In genomic region chr10:30783939-30784500, GRCh38 we compare ENCODE assay signal across 8 cellular contexts.
DNase-seq lines count a peak whose midpoint lies in the region; ATAC-seq, FAIRE-seq and TF ChIP-seq lines count a peak whose summit lies in the region.

No MANE protein-coding gene starts in this region.

- no peaks in the 10 kb centered on the region; the same call in 1 of the 2 replicates for H3K23me2 ChIP-seq in H1 (ENCODE audit: low read depth, low read length)

- no peaks in the 10 kb centered on the region for H3K79me1 ChIP-seq in H1 (ENCODE audit: low read depth, low read length)

- no peak for TF ChIP-seq POLR2A in H1 (IDR thresholded peaks at IDR 0.05; ENCODE audit: control extremely low read depth in 1 of 2, low read depth in 2 of 2, low read length in 2 of 2)

- peak; percentile 92 to 95 for TF ChIP-seq RAD21 in H1 (IDR thresholded peaks at IDR 0.05 in 1 of 2, conservative IDR thresholded peaks at IDR 0.05 in 1 of 2; ENCODE audit: low read depth in 2 of 2, low read length in 2 of 2)

- peaks cover 0 to 12% (median 6%) of the 10 kb centered on the region in 4 experiments; a peak in 3 of 7 replicates for H3K27me3 ChIP-seq in H1 (replicated peaks in 1 of 4; ENCODE audit: control insufficient read depth in 3 of 4, extremely low read depth in 1 of 4, insufficient read depth in 3 of 4, low read length in 3 of 4)

- no peaks in the 10 kb centered on the region for H3K9me3 ChIP-seq in H1 (ENCODE audit: insufficient read depth in 2 of 2, low read depth in 1 of 2, low read length in 1 of 2)

- peak; percentile 42 for FAIRE-seq in H1 (lab: Jason Lieb, UNC)

- H2BK12ac ChIP-seq in H1 (ENCODE audit: low read depth, low read length) = no peak overlapping the region; the same call in 1 of the 2 replicates

- H4K20me1 ChIP-seq in H1 (replicated peaks in 1 of 2; ENCODE audit: control insufficient read depth in 1 of 2, insufficient read depth in 2 of 2, low read length in 2 of 2) = no peaks in the 10 kb centered on the region

- no peaks in the 10 kb centered on the region for H3K36me3 ChIP-seq in H1 (ENCODE audit: control insufficient read depth in 2 of 4, insufficient read depth in 4 of 4, low read length in 3 of 4)

- H2AFZ ChIP-seq in H1 (ENCODE audit: low read length) = peak overlapping the region; percentile 75; the same call in 1 of the 2 replicates

- H4K8ac ChIP-seq in H1 (ENCODE audit: extremely low read depth, insufficient read depth, low read length) = no peak overlapping the region

- no peak overlapping the region for H3K9ac ChIP-seq in H1 (replicated peaks in 1 of 4; ENCODE audit: extremely low read depth in 1 of 4, low read depth in 3 of 4, low read length in 3 of 4)

- no peak overlapping the region for H2BK120ac ChIP-seq in H1 (replicated peaks; ENCODE audit: low read depth, low read length)

- no peak for TF ChIP-seq EP300 in H1 (IDR thresholded peaks at IDR 0.05; ENCODE audit: borderline replicate concordance in 1 of 2, low read depth in 2 of 2, low read length in 2 of 2)

- peak overlapping the region; percentile 8 to 84 for H3K4me2 ChIP-seq in H1 (ENCODE audit: insufficient read depth in 1 of 2, low read depth in 2 of 2, low read length in 2 of 2)

- no peak overlapping the region for H4K5ac ChIP-seq in H1 (ENCODE audit: insufficient read length, low read depth, low read length)

- CTCF ChIA-PET in H1 (lab: Charles Lee; ENCODE audit: partially characterized antibody) = interaction anchor here (0.6 to 6.1 kb wide), 28 partner anchors 10 to 1010 kb away, joined by 3 to 35 read pairs (median 4); partner anchors contain the start of gene ZEB1

- H3K79me2 ChIP-seq in H1 (ENCODE audit: control insufficient read depth in 1 of 2, insufficient read depth in 2 of 2, low read length in 2 of 2) = no peaks in the 10 kb centered on the region

- peak overlapping the region; percentile 17 for H3K56ac ChIP-seq in H1 (replicated peaks; ENCODE audit: insufficient read length, low read depth, low read length)

- H2BK5ac ChIP-seq in H1 (ENCODE audit: low read depth, low read length) = no peak overlapping the region

- peaks cover 0 to 6% (median 2%) of the 10 kb centered on the region in 4 experiments; a peak in 2 of 7 replicates for H3K4me1 ChIP-seq in H1 (replicated peaks in 1 of 4; ENCODE audit: control insufficient read depth in 3 of 4, insufficient read depth in 4 of 4, low read length in 3 of 4)

- peak overlapping the region; percentile 55; the same call in 1 of the 2 replicates for H2BK20ac ChIP-seq in H1 (ENCODE audit: low read length)

- H3K4me3 ChIP-seq in H1 (ENCODE audit: extremely low read depth in 1 of 4, insufficient read depth in 2 of 4, low read depth in 3 of 4, low read length in 4 of 4) = peak overlapping the region; percentile 31 to 83 (median 54); a peak in 7 of 8 replicates

- H3K4ac ChIP-seq in H1 (replicated peaks; ENCODE audit: insufficient read length, low read depth, low read length) = no peak overlapping the region

- 6% methylated on average over 16 of the region's 18 CpGs; no CpG with 5 or more reads in 1 of the 2 experiments for WGBS in H1 (ENCODE audit: extremely low coverage in 1 of 2, insufficient coverage in 1 of 2, insufficient read length in 1 of 2, insufficient replicate concordance in 2 of 2, low coverage in 1 of 2, low lambda C conversion rate in 2 of 2, missing lambda C conversion rate in 1 of 2), 2 experiments

- H3K27ac ChIP-seq in H1 (ENCODE audit: low read depth, low read length) = no peak overlapping the region

- ATAC-seq in HG03354 (IDR thresholded peaks at IDR 0.05; ENCODE audit: poor library complexity, severe bottlenecking, unreplicated experiment) = peak; percentile 36
- ATAC-seq in GM19467 (IDR thresholded peaks at IDR 0.05; ENCODE audit: unreplicated experiment) = no peak

- H2BK15ac ChIP-seq in H1 (ENCODE audit: low read length) = no peak overlapping the region

- H2AK5ac ChIP-seq in H1 (ENCODE audit: low read depth, low read length) = no peak overlapping the region

- H4K91ac ChIP-seq in H1 (replicated peaks; ENCODE audit: insufficient read length, low read length) = no peak overlapping the region

- H3K18ac ChIP-seq in H1 (ENCODE audit: extremely low read depth, low read length) = peak overlapping the region; percentile 64; the same call in 1 of the 2 replicates

- no peak overlapping the region for H3K23ac ChIP-seq in H1 (ENCODE audit: insufficient read length)

- TF ChIP-seq CTCF in GM12873 (IDR thresholded peaks at IDR 0.05; ENCODE audit: insufficient read depth, low read depth, low read length, missing control alignments) (peak; percentile 92), H1 (IDR thresholded peaks at IDR 0.05; ENCODE audit: control extremely low read depth in 1 of 3, insufficient read depth in 1 of 3, low read depth in 1 of 3, low read length in 3 of 3) (peak; percentile 83 to 93 (median 92))

- POLR2A ChIA-PET in H1 (lab: Charles Lee; ENCODE audit: partially characterized antibody) = interaction anchor here (0.6 to 2.2 kb wide), 7 partner anchors 27 to 398 kb away, joined by 3 to 9 read pairs (median 3); partner anchors contain the start of gene ZNF438

- DNase-seq in NOMO-1 treated with DMSO at 0.1 percent for 48 hours (lab: John Stamatoyannopoulos, UW; ENCODE audit: unreplicated experiment) = peak; percentile 91
- DNase-seq in activated CD8-positive, alpha-beta memory T cell treated with anti-CD3 and anti-CD28 coated beads, Interleukin-2, amount 50 U/mL, for 1 hour (ENCODE audit: extremely low read depth) = peak; percentile 72
- DNase-seq in H1 (ENCODE audit: low read depth in 1 of 2, low spot score in 2 of 2) = peak; percentile 51 to 94
- DNase-seq in medulla oblongata (ENCODE audit: extremely low spot score) = peak; percentile 95
- DNase-seq in stimulated activated CD4-positive, alpha-beta T cell treated with anti-CD3 and anti-CD28 coated beads, TNF-alpha, amount 100 ng/mL, for 24 hours (ENCODE audit: low read depth in 3 of 3) = peak; percentile 69 to 82 (median 70)

- no peak overlapping the region for H3K14ac ChIP-seq in H1 (ENCODE audit: insufficient read length)

TF ChIP-seq in H1, 55 proteins besides CTCF, POLR2A, EP300 and RAD21:
- peak; percentile 52; the same call in 1 of the 2 replicates for TF ChIP-seq KDM1A (IDR thresholded peaks at IDR 0.05; ENCODE audit: borderline replicate concordance, low read length)
- peak; percentile 48; the same call in 1 of the 2 replicates for TF ChIP-seq YY1 (IDR thresholded peaks at IDR 0.05; ENCODE audit: low read depth, low read length)
- no peak for TF ChIP-seq NRF1 (IDR thresholded peaks at IDR 0.05; ENCODE audit: low read depth, low read length)
- TF ChIP-seq CTBP2 (IDR thresholded peaks at IDR 0.05; ENCODE audit: borderline replicate concordance, insufficient read depth, insufficient read length, low read length) = no peak
- peak; percentile 35; the same call in 1 of the 2 replicates for TF ChIP-seq RBBP5 (IDR thresholded peaks at IDR 0.05; ENCODE audit: borderline replicate concordance, low read depth, low read length)
- no peak for TF ChIP-seq HDAC6 (IDR thresholded peaks at IDR 0.05; ENCODE audit: low read depth, low read length)
- peak in 1 of 2 experiments; percentile 44; a peak in 1 of 4 replicates for TF ChIP-seq SIN3A (conservative IDR thresholded peaks at IDR 0.05 in 1 of 2, IDR thresholded peaks at IDR 0.05 in 1 of 2; ENCODE audit: low read depth in 1 of 2, low read length in 2 of 2)
- TF ChIP-seq TEAD4 (IDR thresholded peaks at IDR 0.05; ENCODE audit: low read depth, low read length) = no peak
- TF ChIP-seq CHD1 (IDR thresholded peaks at IDR 0.05; ENCODE audit: low read depth, low read length) = no peak
- TF ChIP-seq CHD2 (IDR thresholded peaks at IDR 0.05; ENCODE audit: low read length) = no peak
- TF ChIP-seq ATF2 (IDR thresholded peaks at IDR 0.05; ENCODE audit: low read length) = no peak
- TF ChIP-seq SP4 (IDR thresholded peaks at IDR 0.05; ENCODE audit: low read length) = no peak; the same call in 1 of the 2 replicates
- peak; percentile 88 for TF ChIP-seq ASH2L (IDR thresholded peaks at IDR 0.05; ENCODE audit: low read length)
- no peak for TF ChIP-seq SP2 (IDR thresholded peaks at IDR 0.05; ENCODE audit: low read length)
- TF ChIP-seq SUZ12 (IDR thresholded peaks at IDR 0.05; ENCODE audit: low read length) = peak; percentile 31; the same call in 1 of the 2 replicates
- no peak for TF ChIP-seq ZNF274 (IDR thresholded peaks at IDR 0.05; ENCODE audit: borderline replicate concordance, extremely low read depth, low read length)
- TF ChIP-seq POU5F1 (IDR thresholded peaks at IDR 0.05; ENCODE audit: low read depth, low read length) = no peak
- TF ChIP-seq EGR1 (IDR thresholded peaks at IDR 0.05; ENCODE audit: borderline replicate concordance, low read depth, low read length) = 0 out of 2 replicates have a peak, but pooled peaks have one; percentile 63
- peak; percentile 35; the same call in 1 of the 2 replicates for TF ChIP-seq TAF1 (IDR thresholded peaks at IDR 0.05; ENCODE audit: low read depth, low read length)
- no peak for TF ChIP-seq JUND (IDR thresholded peaks at IDR 0.05; ENCODE audit: low read length)
- TF ChIP-seq TAF7 (optimal IDR thresholded peaks at IDR 0.05; ENCODE audit: borderline replicate concordance, low read depth, low read length) = no peak
- no peak for TF ChIP-seq MAX (IDR thresholded peaks at IDR 0.05)
- TF ChIP-seq GABPA (IDR thresholded peaks at IDR 0.05; ENCODE audit: borderline replicate concordance, insufficient read depth, low read length) = no peak
- TF ChIP-seq HDAC2 (IDR thresholded peaks at IDR 0.05; ENCODE audit: borderline replicate concordance in 1 of 2, low read depth in 2 of 2, low read length in 2 of 2) = no peak
TF ChIP-seq in H1: peak in this region for 8.
